ENCODE assay signal across 19 cellular contexts in genomic region chr9:95053611-95054440, GRCh38.
DNase-seq lines count a peak whose midpoint lies in the region; ATAC-seq and TF ChIP-seq lines count a peak whose summit lies in the region.
"Had no signal": no experiment of that assay in that cellular context is flagged by ENCODE, and none has a peak within 500 bp of the region (broad histone marks: within the 10 kb centered on the region; RNA-seq: fewer than 3 reads in every experiment).

No MANE protein-coding gene starts in this region.

- peaks cover 46% of the 10 kb centered on the region for H3K4me1 Mint-ChIP-seq in WTC11

- DNase-seq in MG63 (peak; percentile 25), epithelial cell of prostate (ENCODE audit: low read depth, low spot score) (no peak), upper lobe of left lung (no peak), WTC11 (ENCODE audit: low spot score) (no peak), left lobe of liver (ENCODE audit: low spot score) (no peak)
- no peak for DNase-seq in activated naive CD4-positive, alpha-beta T cell treated with anti-CD3 and anti-CD28 coated beads, Interleukin-2, amount 50 U/mL, for 72 hours (ENCODE audit: low spot score in 2 of 2)
- DNase-seq: activated CD4-positive, alpha-beta T cell treated with anti-CD3 and anti-CD28 coated beads for 1 hour; activated naive CD8-positive, alpha-beta T cell treated with anti-CD3 and anti-CD28 coated beads, Interleukin-2, amount 10 ng/mL, durations not matched to agents 7 days and 5 days; COR-L47; immature natural killer cell; NCI-H1694; NCI-H524; stimulated activated CD4-positive, alpha-beta T cell treated with anti-CD3 and anti-CD28 coated beads, Interleukin-4, amount 100 ng/mL, for 24 hours; T-helper 17 cell had no signal

- H3K36me3 ChIP-seq in MG63 (peaks cover 40% of the 10 kb centered on the region), mesodermal cell (ENCODE audit: control insufficient read depth, insufficient read depth, low read length) (peaks cover 25% of the 10 kb centered on the region), upper lobe of left lung (no peaks in the 10 kb centered on the region)

- no peaks in the 10 kb centered on the region for H3K27me3 ChIP-seq in MG63
- no peaks in the 10 kb centered on the region for H3K27me3 ChIP-seq in upper lobe of left lung

- ATAC-seq in upper lobe of left lung (ENCODE audit: low FRiP score in 2 of 2) (peak in 1 of 2 donors; percentile 19), WTC11 (no peak), HG02970 (IDR thresholded peaks at IDR 0.05; ENCODE audit: low FRiP score, unreplicated experiment) (no peak), left lobe of liver (no peak)
- no peak for ATAC-seq in activated naive CD4-positive, alpha-beta T cell treated with anti-CD3 and anti-CD28 coated beads, Interleukin-2, amount 50 U/mL, for 72 hours
- ATAC-seq: Panc1; stimulated activated memory B cell treated with anti-CD40 and anti-IgM and Interleukin-4, amounts not matched to agents 10 μg/mL and 1 μg/mL and 100 μg/mL, for 72 hours; T-helper 17 cell had no signal

- TF ChIP-seq POLR2A in upper lobe of left lung (IDR thresholded peaks at IDR 0.05), result no peak

- H3K9me3 Mint-ChIP-seq in WTC11, result no peaks in the 10 kb centered on the region
- H3K9me3 Mint-ChIP-seq in activated naive CD4-positive, alpha-beta T cell treated with anti-CD3 and anti-CD28 coated beads, Interleukin-2, amount 50 U/mL, for 72 hours, result no peaks in the 10 kb centered on the region
- H3K9me3 Mint-ChIP-seq: activated naive CD8-positive, alpha-beta T cell treated with anti-CD3 and anti-CD28 coated beads, Interleukin-2, amount 10 ng/mL, durations not matched to agents 7 days and 5 days; immature natural killer cell; stimulated activated memory B cell treated with anti-CD40 and anti-IgM and Interleukin-4, amounts not matched to agents 10 μg/mL and 1 μg/mL and 100 μg/mL, for 72 hours had no signal

- H3K4me3 ChIP-seq in MG63 (no peak overlapping the region), mesodermal cell (ENCODE audit: extremely low read depth, insufficient read depth, low read length, poor library complexity, severe bottlenecking) (no peak overlapping the region), upper lobe of left lung (no peak overlapping the region)

- POLR2A ChIA-PET in WTC11 (lab: Charles Lee), result no interaction called here

- H3K27ac ChIP-seq in epithelial cell of prostate, result peak overlapping the region; percentile 76
- H3K27ac ChIP-seq in mesodermal cell (ENCODE audit: low read depth, low read length, severe bottlenecking), result peak overlapping the region; percentile 19
- H3K27ac ChIP-seq in upper lobe of left lung, result peak overlapping the region in 3 of 4 donors; percentile 19 to 85 (median 37)
- H3K27ac ChIP-seq: KMS-11 had no signal

- no peaks in the 10 kb centered on the region for H3K9me3 ChIP-seq in MG63
- no peaks in the 10 kb centered on the region for H3K9me3 ChIP-seq in mesodermal cell (ENCODE audit: control insufficient read depth, low read length)
- no peaks in the 10 kb centered on the region for H3K9me3 ChIP-seq in upper lobe of left lung

- H3K36me3 Mint-ChIP-seq in WTC11, result no peaks in the 10 kb centered on the region
- H3K36me3 Mint-ChIP-seq in activated naive CD4-positive, alpha-beta T cell treated with anti-CD3 and anti-CD28 coated beads, Interleukin-2, amount 50 U/mL, for 72 hours, result no peaks in the 10 kb centered on the region
- H3K36me3 Mint-ChIP-seq: activated naive CD8-positive, alpha-beta T cell treated with anti-CD3 and anti-CD28 coated beads, Interleukin-2, amount 10 ng/mL, durations not matched to agents 7 days and 5 days had no signal

- TF ChIP-seq CTCF in upper lobe of left lung (IDR thresholded peaks at IDR 0.05) (no peak), WTC11 (IDR thresholded peaks at IDR 0.05) (no peak)

- H3K27me3 Mint-ChIP-seq in WTC11 (ENCODE audit: low read depth), result peaks cover 17% of the 10 kb centered on the region

- CTCF ChIA-PET in WTC11 (lab: Charles Lee), result interaction anchor here (1.3 kb wide), 1 partner anchor 74 kb away, joined by 3 read pairs; no protein-coding TSS in a partner anchor

- H3K4me3 Mint-ChIP-seq in WTC11, result no peak overlapping the region
- H3K4me3 Mint-ChIP-seq: activated naive CD8-positive, alpha-beta T cell treated with anti-CD3 and anti-CD28 coated beads, Interleukin-2, amount 10 ng/mL, durations not matched to agents 7 days and 5 days; immature natural killer cell; stimulated activated memory B cell treated with anti-CD40 and anti-IgM and Interleukin-4, amounts not matched to agents 10 μg/mL and 1 μg/mL and 100 μg/mL, for 72 hours; T-helper 17 cell had no signal

- H3K27ac Mint-ChIP-seq in WTC11, result no peak overlapping the region
- H3K27ac Mint-ChIP-seq in activated naive CD4-positive, alpha-beta T cell treated with anti-CD3 and anti-CD28 coated beads, Interleukin-2, amount 50 U/mL, for 72 hours, result no peak overlapping the region
- H3K27ac Mint-ChIP-seq: activated naive CD8-positive, alpha-beta T cell treated with anti-CD3 and anti-CD28 coated beads, Interleukin-2, amount 10 ng/mL, durations not matched to agents 7 days and 5 days; immature natural killer cell; stimulated activated memory B cell treated with anti-CD40 and anti-IgM and Interleukin-4, amounts not matched to agents 10 μg/mL and 1 μg/mL and 100 μg/mL, for 72 hours; T-helper 17 cell had no signal

- no peak for TF ChIP-seq EP300 in upper lobe of left lung (IDR thresholded peaks at IDR 0.05)

- WGBS in mesodermal cell (ENCODE audit: insufficient coverage in 2 of 2), 2 experiments, result no CpG with 5 or more reads among the region's 4 CpGs
- WGBS in upper lobe of left lung, 2 donors, result 80 to 86% methylated on average over 4 of the region's 4 CpGs

- H3K4me1 ChIP-seq in mesodermal cell (ENCODE audit: control insufficient read depth, insufficient read depth, low read length, poor library complexity, severe bottlenecking), result peaks cover 33% of the 10 kb centered on the region
- H3K4me1 ChIP-seq in upper lobe of left lung, result peaks cover 43 to 75% (median 52%) of the 10 kb centered on the region in 4 donors

TF ChIP-seq in WTC11, 78 proteins besides CTCF, POLR2A, EP300 and RAD21:
- TF ChIP-seq, protein P1, sequence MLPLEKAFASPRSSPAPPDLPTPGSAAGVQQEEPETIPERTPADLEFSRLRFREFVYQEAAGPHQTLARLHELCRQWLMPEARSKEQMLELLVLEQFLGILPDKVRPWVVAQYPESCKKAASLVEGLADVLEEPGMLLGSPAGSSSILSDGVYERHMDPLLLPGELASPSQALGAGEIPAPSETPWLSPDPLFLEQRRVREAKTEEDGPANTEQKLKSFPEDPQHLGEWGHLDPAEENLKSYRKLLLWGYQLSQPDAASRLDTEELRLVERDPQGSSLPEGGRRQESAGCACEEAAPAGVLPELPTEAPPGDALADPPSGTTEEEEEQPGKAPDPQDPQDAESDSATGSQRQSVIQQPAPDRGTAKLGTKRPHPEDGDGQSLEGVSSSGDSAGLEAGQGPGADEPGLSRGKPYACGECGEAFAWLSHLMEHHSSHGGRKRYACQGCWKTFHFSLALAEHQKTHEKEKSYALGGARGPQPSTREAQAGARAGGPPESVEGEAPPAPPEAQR (CRISPR knock-in tag; IDR thresholded peaks at IDR 0.05), result no peak
- TF ChIP-seq PREB (CRISPR knock-in tag; IDR thresholded peaks at IDR 0.05; ENCODE audit: borderline replicate concordance) (no peak), HMGA2 (CRISPR knock-in tag; IDR thresholded peaks at IDR 0.05) (no peak), ZNF416 (CRISPR knock-in tag; IDR thresholded peaks at IDR 0.05) (no peak), ZNF532 (CRISPR knock-in tag; IDR thresholded peaks at IDR 0.05; ENCODE audit: borderline replicate concordance) (no peak), ZMAT4 (CRISPR knock-in tag; IDR thresholded peaks at IDR 0.05) (no peak)
TF ChIP-seq in WTC11: peak in this region for 0.

Comparison
In these comparisons a context has a peak if more than half of its experiments do, and no peak if none do; other contexts are left out.
1. H3K27ac ChIP-seq: peak in every context shown above with its lines; median percentile 76 in epithelial cell of prostate; 37 in upper lobe of left lung; 19 in mesodermal cell.